ENCODE assay signal across 8 cellular contexts in the genomic region with DNA sequence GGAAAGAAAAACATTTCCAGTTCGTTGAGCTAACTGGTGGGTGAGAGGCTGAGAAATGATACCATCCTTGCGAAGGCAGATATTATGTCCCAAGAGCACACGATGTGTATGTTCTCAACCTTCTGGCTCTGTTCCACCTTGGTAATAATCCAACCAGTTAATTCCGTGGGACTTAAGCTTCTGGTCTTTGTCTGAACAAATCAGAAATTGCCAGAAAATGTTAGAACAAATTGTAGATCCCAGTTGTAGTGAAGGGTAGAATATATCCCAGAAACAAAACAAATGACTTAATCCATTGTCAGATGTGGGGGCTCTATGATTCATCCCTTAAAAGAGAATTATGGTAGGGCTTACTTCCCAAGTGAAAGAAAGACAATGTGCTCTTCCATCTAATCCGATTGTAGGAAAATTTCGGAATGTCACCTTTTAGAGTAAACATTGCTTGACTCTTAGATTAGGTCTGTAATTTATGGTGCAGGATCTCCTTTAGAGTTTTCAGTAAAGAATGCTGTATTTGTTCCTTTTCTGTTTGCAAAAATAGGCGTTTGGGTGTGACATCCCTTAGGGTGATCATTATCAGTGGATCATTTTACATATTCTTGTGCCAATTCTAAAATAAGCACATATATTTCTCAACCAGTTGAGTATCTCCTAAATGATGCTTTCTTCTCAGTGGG.
DNase-seq lines count a peak whose midpoint lies in the region; TF ChIP-seq lines count a peak whose summit lies in the region.

No MANE protein-coding gene starts in this region.

- H4K20me1 ChIP-seq in osteoblast (ENCODE audit: insufficient read depth, low read length) = no peaks in the 10 kb centered on the region

- H3K36me3 Mint-ChIP-seq in CD14-positive monocyte = no peaks in the 10 kb centered on the region

- peaks cover 0 to 4% (median 1%) of the 10 kb centered on the region in 3 donors for H3K27me3 Mint-ChIP-seq in CD14-positive monocyte (ENCODE audit: low read depth in 3 of 3)

- H3K36me3 ChIP-seq in osteoblast (ENCODE audit: insufficient read depth, low read length) = no peaks in the 10 kb centered on the region

- POLR2A ChIA-PET in RWPE1 (lab: Yijun Ruan, JAX; ENCODE audit: low non-redundant PET) = interaction anchor here (1.1 kb wide), 1 partner anchor 75 kb away, joined by 3 read pairs; no protein-coding TSS in a partner anchor

- CTCF ChIA-PET in RWPE1 (lab: Yijun Ruan, JAX) = interaction anchor here (0.6 to 1.3 kb wide), 4 partner anchors 18 to 88 kb away, joined by 4 to 7 read pairs (median 5); no protein-coding TSS in a partner anchor

- H3K9me3 ChIP-seq in osteoblast (ENCODE audit: low read depth, low read length) = no peaks in the 10 kb centered on the region

- intact Hi-C loops in CD14-positive monocyte (cut with micrococcal nuclease) = loop anchor here in 1 of 2 donors (5.0 kb wide), 2 partner anchors 39 to 84 kb away; no protein-coding TSS in a partner anchor

- peaks cover 46% of the 10 kb centered on the region for H3K4me1 Mint-ChIP-seq in CD14-positive monocyte

- DNase-seq in GM04503 (ENCODE audit: low read depth) (peak; percentile 97), RWPE1 (ENCODE audit: low spot score) (peak; percentile 75), epithelial cell of proximal tubule (ENCODE audit: low read depth) (peak; percentile 98), osteoblast (ENCODE audit: insufficient read length, low spot score, missing footprints) (peak; percentile 85), NCI-H510A treated with DMSO at 0.1 percent for 48 hours (lab: John Stamatoyannopoulos, UW) (no peak), ureter (ENCODE audit: low spot score) (no peak), CD14-positive monocyte (ENCODE audit: low spot score) (no peak), hippocampal formation (lab: John Stamatoyannopoulos, UW) (no peak)

- TF ChIP-seq CTCF in RWPE1 (conservative IDR thresholded peaks at IDR 0.05; ENCODE audit: low read depth) = no peak
- no peak for TF ChIP-seq CTCF in epithelial cell of proximal tubule (conservative IDR thresholded peaks at IDR 0.05; ENCODE audit: low read depth, low read length)
- TF ChIP-seq CTCF in osteoblast (IDR thresholded peaks at IDR 0.05; ENCODE audit: extremely low read depth, low read depth, low read length) = no peak
- TF ChIP-seq CTCF in CD14-positive monocyte (IDR thresholded peaks at IDR 0.05) = no peak

- H3K27me3 ChIP-seq in osteoblast (ENCODE audit: insufficient read depth, low read length) = no peaks in the 10 kb centered on the region

- H3K79me2 ChIP-seq in osteoblast (ENCODE audit: insufficient read depth, low read length) = no peaks in the 10 kb centered on the region

- peak overlapping the region in 1 of 7 donors; percentile 89 for H3K27ac Mint-ChIP-seq in CD14-positive monocyte

- peaks cover 34% of the 10 kb centered on the region for H3K4me1 ChIP-seq in osteoblast (ENCODE audit: insufficient read depth, low read length)

- H3K4me2 ChIP-seq in osteoblast (ENCODE audit: insufficient read depth, low read length) = peak overlapping the region; percentile 90

- H2AFZ ChIP-seq in osteoblast (ENCODE audit: low read length) = no peak overlapping the region

- peak overlapping the region in 1 of 2 donors; percentile 88 for H3K4me3 Mint-ChIP-seq in CD14-positive monocyte

- no peak overlapping the region for H3K4me3 ChIP-seq in epithelial cell of proximal tubule (ENCODE audit: low read depth, low read length)
- peak overlapping the region; percentile 64 for H3K4me3 ChIP-seq in osteoblast (ENCODE audit: insufficient read depth, low read length)

- no peaks in the 10 kb centered on the region for H3K9me3 Mint-ChIP-seq in CD14-positive monocyte

- H3K27ac ChIP-seq in RWPE1 = peak overlapping the region; percentile 42; the same call in 1 of the 2 replicates
- peak overlapping the region; percentile 100 for H3K27ac ChIP-seq in osteoblast (ENCODE audit: low read depth, low read length)

Comparison
In these comparisons a context has a peak if more than half of its experiments do, and no peak if none do; other contexts are left out.
1. DNase-seq: peak in GM04503 (single experiment), RWPE1 (single experiment), epithelial cell of proximal tubule (single experiment) and osteoblast (single experiment); none in NCI-H510A treated with DMSO at 0.1 percent for 48 hours (single experiment), ureter (single experiment), CD14-positive monocyte (single experiment) and hippocampal formation (0 of 2).